ENCODE assay signal across 12 cellular contexts in the genomic region with DNA sequence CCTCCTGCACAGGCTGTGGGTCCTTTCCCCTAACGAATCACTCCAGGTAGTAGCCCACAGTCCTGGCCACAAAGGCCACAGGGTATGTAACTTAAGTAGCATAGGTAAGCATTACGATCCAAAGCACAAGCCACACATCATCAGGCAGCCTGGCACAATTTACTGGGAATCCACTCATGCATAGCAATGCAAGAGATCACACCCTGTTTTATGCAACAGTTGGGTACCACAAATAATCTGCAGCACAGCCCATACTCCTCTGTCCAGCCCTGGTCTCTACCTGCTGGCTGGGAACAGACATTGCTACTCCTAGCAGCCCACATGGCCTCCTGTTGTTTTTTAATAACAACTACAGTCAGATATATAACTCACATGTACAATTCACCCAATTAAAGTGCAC. TPM values are rescaled to one million over a fixed set of nuclear protein-coding genes. Genes with fewer than 3 reads are reported as not detected.
DNase-seq lines count a peak whose midpoint lies in the region; ATAC-seq and TF ChIP-seq lines count a peak whose summit lies in the region.
"Had no signal": no experiment of that assay in that cellular context is flagged by ENCODE, and none has a peak within 500 bp of the region (broad histone marks: within the 10 kb centered on the region; RNA-seq: fewer than 3 reads in every experiment).

No MANE protein-coding gene starts in this region.

- DNase-seq in activated T-cell treated with anti-CD3 and anti-CD28 coated beads, Interleukin-2, amount 50 U/mL, for 24 hours: no peak
- no peak for DNase-seq in activated T-cell treated with anti-CD3 and anti-CD28 coated beads, Interleukin-2, amount 50 U/mL, for 1 hour
- DNase-seq in SJCRH30: no peak
- no peak for DNase-seq in immature natural killer cell
- DNase-seq in testis: no peak
- DNase-seq in CD1c-positive myeloid dendritic cell (ENCODE audit: extremely low spot score): no peak

- peaks cover 66% of the 10 kb centered on the region for H3K4me1 Mint-ChIP-seq in activated T-cell treated with anti-CD3 and anti-CD28 coated beads, Interleukin-2, amount 50 U/mL, for 24 hours (ENCODE audit: low read depth)
- H3K4me1 Mint-ChIP-seq in immature natural killer cell: peaks cover 76 to 83% of the 10 kb centered on the region in 2 donors

- no peak for TF ChIP-seq POLR2A in testis (IDR thresholded peaks at IDR 0.05)

- H3K27ac ChIP-seq in SJCRH30: peak overlapping the region; percentile 38
- H3K27ac ChIP-seq in testis: peak overlapping the region; percentile 73 to 79
- H3K27ac ChIP-seq: parathyroid adenoma had no signal

- H3K27ac Mint-ChIP-seq in activated T-cell treated with anti-CD3 and anti-CD28 coated beads, Interleukin-2, amount 50 U/mL, for 24 hours: peak overlapping the region; percentile 47
- H3K27ac Mint-ChIP-seq in immature natural killer cell: peak overlapping the region; percentile 89 to 98 (median 94)

- no peak overlapping the region for H3K4me3 Mint-ChIP-seq in activated T-cell treated with anti-CD3 and anti-CD28 coated beads, Interleukin-2, amount 50 U/mL, for 24 hours
- peak overlapping the region; percentile 74 to 91 (median 86) for H3K4me3 Mint-ChIP-seq in immature natural killer cell

- no peaks in the 10 kb centered on the region for H3K27me3 ChIP-seq in SJCRH30
- no peaks in the 10 kb centered on the region for H3K27me3 ChIP-seq in testis
- H3K27me3 ChIP-seq: breast epithelium, upper lobe of left lung had no signal

- no peaks in the 10 kb centered on the region for H3K36me3 Mint-ChIP-seq in activated T-cell treated with anti-CD3 and anti-CD28 coated beads, Interleukin-2, amount 50 U/mL, for 24 hours (ENCODE audit: low read depth)
- no peaks in the 10 kb centered on the region for H3K36me3 Mint-ChIP-seq in immature natural killer cell

- intact Hi-C loops in testis (cut with DNase I; ENCODE audit: low total_unique reads): no loop called here

- TF ChIP-seq CTCF in testis (IDR thresholded peaks at IDR 0.05): no peak

- H3K27me3 Mint-ChIP-seq in activated T-cell treated with anti-CD3 and anti-CD28 coated beads, Interleukin-2, amount 50 U/mL, for 24 hours: no peaks in the 10 kb centered on the region
- H3K27me3 Mint-ChIP-seq in immature natural killer cell (ENCODE audit: low read depth in 3 of 3): peaks cover 0 to 10% (median 9%) of the 10 kb centered on the region in 3 donors

- H3K4me1 ChIP-seq in SJCRH30 (peaks cover 34% of the 10 kb centered on the region), testis (peaks cover 40% of the 10 kb centered on the region)

- no peaks in the 10 kb centered on the region for H3K36me3 ChIP-seq in SJCRH30
- no peaks in the 10 kb centered on the region for H3K36me3 ChIP-seq in testis (ENCODE audit: low read depth, missing control alignments)
- H3K36me3 ChIP-seq: breast epithelium, upper lobe of left lung had no signal

- 65 to 83% methylated on average over 2 of the region's 2 CpGs for WGBS in testis, 2 donors

- no peaks in the 10 kb centered on the region for H3K9me3 Mint-ChIP-seq in activated T-cell treated with anti-CD3 and anti-CD28 coated beads, Interleukin-2, amount 50 U/mL, for 24 hours
- H3K9me3 Mint-ChIP-seq in immature natural killer cell: no peaks in the 10 kb centered on the region

- H3K4me3 ChIP-seq in SJCRH30 (no peak overlapping the region), testis (no peak overlapping the region)
- H3K4me3 ChIP-seq: breast epithelium, upper lobe of left lung had no signal

- no peaks in the 10 kb centered on the region for H3K9me3 ChIP-seq in SJCRH30 (replicated peaks)
- H3K9me3 ChIP-seq in testis: no peaks in the 10 kb centered on the region
- H3K9me3 ChIP-seq: breast epithelium, upper lobe of left lung had no signal

- no peak for ATAC-seq in GM18870 (IDR thresholded peaks at IDR 0.05; ENCODE audit: unreplicated experiment)
- ATAC-seq in GM18867 (IDR thresholded peaks at IDR 0.05; ENCODE audit: unreplicated experiment): no peak
- ATAC-seq: SK-N-SH treated with all-trans-retinoic acid at 6 μM for 48 hours had no signal

RNA-seq across cellular contexts. Expression of a gene that starts 34.3 kb away (rescaled TPM):
- total RNA-seq in SJCRH30 (2014; rRNA removed; shearing (Covaris generic)): 62.2 and 69.7 TPM in 2 replicates
- polyA plus RNA-seq in immature natural killer cell: 10 to 100 TPM; 51.5 to 92.2 (median 64.1) TPM
- total RNA-seq in testis: 100 to 1,000 TPM; 181 to 293 TPM
- polyA plus RNA-seq in testis (ENCODE audit: insufficient read depth, low read depth, low replicate concordance): 226 TPM
